ENCODE assay signal across 8 cellular contexts in genomic region chr6:30884521-30885480, GRCh38. TPM values are rescaled to one million over a fixed set of nuclear protein-coding genes. Genes with fewer than 3 reads are reported as not detected.
DNase-seq lines count a peak whose midpoint lies in the region; ATAC-seq, FAIRE-seq and TF ChIP-seq lines count a peak whose summit lies in the region.

No MANE protein-coding gene starts in this region.

- peaks cover 61 to 78% of the 10 kb centered on the region in 2 experiments for H3K4me1 ChIP-seq in K562 (replicated peaks in 1 of 2; ENCODE audit: control insufficient read depth in 2 of 2, insufficient read depth in 2 of 2, low read length in 2 of 2)

- DNase-seq in ACHN (peak; percentile 43), GM19238 (ENCODE audit: insufficient read length, low spot score) (peak; percentile 63), RPMI8226 (peak; percentile 70), K562 (ENCODE audit: extremely low read depth in 1 of 4, low spot score in 3 of 4) (peak; percentile 72 to 79 (median 78)), sciatic nerve (ENCODE audit: low spot score) (peak; percentile 73), HuH-7.5 (ENCODE audit: low spot score) (no peak)

- peak; percentile 40 for FAIRE-seq in K562 (lab: Jason Lieb, UNC)

- in situ Hi-C loops in ACHN (cut with HindIII; ENCODE audit: low pct_ligation_motif_present, low pct_unique_long_range_greater_than_20kb, low sequenced_read_pairs) = no loop called here
- in situ Hi-C loops in K562 (cut with MboI) = no loop called here

- H3K36me3 ChIP-seq in K562 (ENCODE audit: control insufficient read depth, insufficient read depth, low read length) = peaks cover 11% of the 10 kb centered on the region; the same call in 1 of the 3 replicates

- TF ChIP-seq EP300 in K562 (IDR thresholded peaks at IDR 0.05; ENCODE audit: low read length) = no peak

- no peak for TF ChIP-seq RAD21 in K562 (CRISPR knock-in tag; conservative IDR thresholded peaks at IDR 0.05 in 1 of 2, IDR thresholded peaks at IDR 0.05 in 1 of 2)

- peaks cover 3% of the 10 kb centered on the region for H3K9me1 ChIP-seq in K562 (ENCODE audit: control insufficient read depth, insufficient read depth, low read length)

- ATAC-seq in K562 = peak; percentile 55
- peak; percentile 23 for ATAC-seq in sciatic nerve
- ATAC-seq in HG03039 (IDR thresholded peaks at IDR 0.05; ENCODE audit: unreplicated experiment) = no peak

- BruUV-seq in K562 (replicated peaks; lab: Mats Ljungman, UMichigan) = no TSS peak

- H4K20me1 ChIP-seq in K562 (replicated peaks; ENCODE audit: control insufficient read depth, insufficient read depth, low read length) = peaks cover 9% of the 10 kb centered on the region; the same call in 1 of the 2 replicates

- peak overlapping the region; percentile 53 for H2AFZ ChIP-seq in K562 (ENCODE audit: low read depth, low read length)

- H3K9ac ChIP-seq in K562 (ENCODE audit: insufficient read depth in 1 of 2, low read depth in 2 of 2, low read length in 2 of 2) = peak overlapping the region; percentile 62 to 94

- H3K9me3 ChIP-seq in K562 (replicated peaks; ENCODE audit: control insufficient read depth, insufficient read depth, low read depth, low read length) (no peaks in the 10 kb centered on the region), iPS-18c (ENCODE audit: control insufficient read depth, insufficient read depth, low read length) (no peaks in the 10 kb centered on the region)

- intact Hi-C loops in K562 (cut with micrococcal nuclease) (no loop called here), sciatic nerve (cut with DNase I) (loop anchor here (5.0 kb wide), 1 partner anchor 58 kb away; no protein-coding TSS in a partner anchor)

- H3K27ac ChIP-seq in K562 (ENCODE audit: extremely low read depth, low read depth, low read length) = peak overlapping the region; percentile 70

- peaks cover 43% of the 10 kb centered on the region for H3K79me2 ChIP-seq in K562 (ENCODE audit: control insufficient read depth, insufficient read depth, low read length)

- CTCF ChIA-PET in K562 (lab: Yijun Ruan, JAX; ENCODE audit: low intra/inter-chr PET ratio) = interaction anchor here (0.6 to 1.9 kb wide), 2 partner anchors 24 to 56 kb away, joined by 3 to 6 read pairs; no protein-coding TSS in a partner anchor

- H3K4me2 ChIP-seq in K562 (ENCODE audit: insufficient read depth, low read length) = peak overlapping the region; percentile 96

- WGBS in K562 (ENCODE audit: insufficient coverage, low coverage, missing lambda C conversion rate) = 6% methylated on average over 42 of the region's 59 CpGs

- POLR2A ChIA-PET in K562 (lab: Yijun Ruan, JAX) = interaction anchor here (0.5 to 2.4 kb wide), 8 partner anchors 9 to 143 kb away, joined by 3 to 15 read pairs (median 4); partner anchors contain the start of gene FLOT1

- TF ChIP-seq POLR2A in K562 (conservative IDR thresholded peaks at IDR 0.05) = 0 out of 2 replicates have a peak, but pooled peaks have one; percentile 32

- TF ChIP-seq CTCF in K562 (IDR thresholded peaks at IDR 0.05 in 2 of 3, conservative IDR thresholded peaks at IDR 0.05 in 1 of 3; ENCODE audit: insufficient read depth in 2 of 3, low read depth in 1 of 3, low read length in 3 of 3) = peak in 1 of 3 experiments; percentile 9; a peak in 1 of 6 replicates

- peak overlapping the region; percentile 54 for H3K4me3 ChIP-seq in K562
- peak overlapping the region; percentile 42 for H3K4me3 ChIP-seq in iPS-18c (ENCODE audit: insufficient read depth, low read depth, low read length)

- H3K27me3 ChIP-seq in K562 (ENCODE audit: control insufficient read depth in 2 of 2, insufficient read depth in 2 of 2, low read length in 2 of 2) = no peaks in the 10 kb centered on the region

RNA-seq across cellular contexts. Expression of gene DDR1, which starts 0.5 kb away (rescaled TPM):
- total RNA-seq in K562 (2011; cell fraction: chromatin; rRNA removed; ENCODE audit: low replicate concordance) = 77.6 and 145 TPM in 2 replicates
- 121 and 123 TPM in 2 replicates for total RNA-seq in K562 (2011; cell fraction: nucleolus; rRNA removed)
- 99.0 and 108 TPM in 2 replicates for total RNA-seq in K562 (2011; cell fraction: nucleoplasm; rRNA removed)
- total RNA-seq in K562 (2014; rRNA removed) (19.9 and 27.1 TPM in 2 replicates), K562 (2014; rRNA removed; fragmentation: Illumina TruSeq; extraction: Trizol) (10.5 and 12.2 TPM in 2 replicates), K562 (2015; rRNA removed; fragmentation: Illumina TruSeq; extraction: Trizol) (10.0 and 11.1 TPM in 2 replicates), K562 (2021) (42.9 and 44.6 TPM in 2 replicates), sciatic nerve (93.5 TPM)
- polyA plus RNA-seq in K562 (2011; rRNA removed) (11.2 and 19.0 TPM in 2 replicates), K562 (2014; fragmentation: Illumina TruSeq; extraction: Trizol) (16.0 and 19.8 TPM in 2 replicates), K562 (2014; fragmentation: Nextera tagmentation; extraction: Ambion mirVana) (1 to 10 TPM; 1.4 to 1.6 TPM), K562 (2014; rRNA removed) (19.3 and 20.2 TPM in 2 replicates)
- polyA plus RNA-seq in K562 (2011; cell fraction: cytosol; rRNA removed) = 17.3 and 19.2 TPM in 2 replicates
- 47.9 and 67.4 TPM in 2 replicates for polyA plus RNA-seq in K562 (2011; cell fraction: nucleus; rRNA removed)
- polyA plus RNA-seq in K562 (2012) = 25.5 and 32.6 TPM in 2 replicates
- 16.3 and 21.0 TPM in 2 replicates for polyA minus RNA-seq in K562 (2011; rRNA and poly(A)+ RNA removed)
- 26.3 and 45.5 TPM in 2 replicates for polyA minus RNA-seq in K562 (2011; cell fraction: cytosol; rRNA and poly(A)+ RNA removed)
- polyA minus RNA-seq in K562 (2011; cell fraction: nucleus; rRNA and poly(A)+ RNA removed) = 27.9 and 41.7 TPM in 2 replicates

RNA-seq across cellular contexts. Expression of gene GTF2H4, which starts 23.2 kb away (rescaled TPM):
- 228 and 428 TPM in 2 replicates for total RNA-seq in K562 (2011; cell fraction: chromatin; rRNA removed; ENCODE audit: low replicate concordance)
- total RNA-seq in K562 (2011; cell fraction: nucleolus; rRNA removed) = 202 and 247 TPM in 2 replicates
- total RNA-seq in K562 (2011; cell fraction: nucleoplasm; rRNA removed) = 179 and 226 TPM in 2 replicates
- total RNA-seq in K562 (2014; rRNA removed) (30.5 and 55.3 TPM in 2 replicates), K562 (2014; rRNA removed; fragmentation: Illumina TruSeq; extraction: Trizol) (36.1 and 39.6 TPM in 2 replicates), K562 (2015; rRNA removed; fragmentation: Illumina TruSeq; extraction: Trizol) (38.3 and 38.6 TPM in 2 replicates), K562 (2021) (70.6 and 80.5 TPM in 2 replicates), sciatic nerve (30.4 TPM)
- polyA plus RNA-seq in K562 (2011; rRNA removed) (60.1 and 75.6 TPM in 2 replicates), K562 (2014; fragmentation: Illumina TruSeq; extraction: Trizol) (57.1 and 76.3 TPM in 2 replicates), K562 (2014; fragmentation: Nextera tagmentation; extraction: Ambion mirVana) (1 to 10 TPM; 3.6 to 5.2 TPM), K562 (2014; rRNA removed) (86.1 and 95.0 TPM in 2 replicates)
- 57.7 and 65.7 TPM in 2 replicates for polyA plus RNA-seq in K562 (2011; cell fraction: cytosol; rRNA removed)
- 584 and 671 TPM in 2 replicates for polyA plus RNA-seq in K562 (2011; cell fraction: nucleus; rRNA removed)
- polyA plus RNA-seq in K562 (2012) = 66.1 and 69.0 TPM in 2 replicates
- 37.2 and 37.6 TPM in 2 replicates for polyA minus RNA-seq in K562 (2011; rRNA and poly(A)+ RNA removed)
- polyA minus RNA-seq in K562 (2011; cell fraction: cytosol; rRNA and poly(A)+ RNA removed) = 16.6 and 20.2 TPM in 2 replicates
- 60.9 and 104 TPM in 2 replicates for polyA minus RNA-seq in K562 (2011; cell fraction: nucleus; rRNA and poly(A)+ RNA removed)

RNA-seq across cellular contexts. Expression of gene VARS2, which starts 29.2 kb away (rescaled TPM):
- 134 and 271 TPM in 2 replicates for total RNA-seq in K562 (2011; cell fraction: chromatin; rRNA removed; ENCODE audit: low replicate concordance)
- total RNA-seq in K562 (2011; cell fraction: nucleolus; rRNA removed) = 116 and 125 TPM in 2 replicates
- 117 and 125 TPM in 2 replicates for total RNA-seq in K562 (2011; cell fraction: nucleoplasm; rRNA removed)
- total RNA-seq in K562 (2014; rRNA removed) (31.1 and 46.0 TPM in 2 replicates), K562 (2014; rRNA removed; fragmentation: Illumina TruSeq; extraction: Trizol) (16.8 and 18.5 TPM in 2 replicates), K562 (2015; rRNA removed; fragmentation: Illumina TruSeq; extraction: Trizol) (23.3 and 26.3 TPM in 2 replicates), K562 (2021) (41.0 and 48.0 TPM in 2 replicates), sciatic nerve (25.2 TPM)
- polyA plus RNA-seq in K562 (2011; rRNA removed) (35.1 and 56.2 TPM in 2 replicates), K562 (2014; fragmentation: Illumina TruSeq; extraction: Trizol) (28.3 and 29.9 TPM in 2 replicates), K562 (2014; fragmentation: Nextera tagmentation; extraction: Ambion mirVana) (1 to 10 TPM; 1.6 to 2.3 TPM), K562 (2014; rRNA removed) (44.8 and 53.6 TPM in 2 replicates)
- polyA plus RNA-seq in K562 (2011; cell fraction: cytosol; rRNA removed) = 28.8 and 33.9 TPM in 2 replicates
- 263 and 308 TPM in 2 replicates for polyA plus RNA-seq in K562 (2011; cell fraction: nucleus; rRNA removed)
- polyA plus RNA-seq in K562 (2012) = 38.5 and 55.4 TPM in 2 replicates
- polyA minus RNA-seq in K562 (2011; rRNA and poly(A)+ RNA removed) = 46.2 and 47.8 TPM in 2 replicates
- polyA minus RNA-seq in K562 (2011; cell fraction: cytosol; rRNA and poly(A)+ RNA removed) = 18.4 and 32.6 TPM in 2 replicates
- 28.9 and 49.2 TPM in 2 replicates for polyA minus RNA-seq in K562 (2011; cell fraction: nucleus; rRNA and poly(A)+ RNA removed)

RNA-seq across cellular contexts. Expression of gene SFTA2, which starts 47.2 kb away (rescaled TPM):
- not detected in 2 replicates for total RNA-seq in K562 (2011; cell fraction: chromatin; rRNA removed; ENCODE audit: low replicate concordance)
- not detected in 2 replicates for total RNA-seq in K562 (2011; cell fraction: nucleolus; rRNA removed)
- not detected in 2 replicates for total RNA-seq in K562 (2011; cell fraction: nucleoplasm; rRNA removed)
- not detected in 2 replicates for total RNA-seq in K562 (2014; rRNA removed)
- not detected in 2 replicates for total RNA-seq in K562 (2014; rRNA removed; fragmentation: Illumina TruSeq; extraction: Trizol)
- not detected in 2 replicates for total RNA-seq in K562 (2015; rRNA removed; fragmentation: Illumina TruSeq; extraction: Trizol)
- total RNA-seq in K562 (2021) = 0.78 TPM in 1 of 2 replicates, not detected in the other
- not detected in 2 replicates for polyA plus RNA-seq in K562 (2011; rRNA removed)
- polyA plus RNA-seq in K562 (2011; cell fraction: cytosol; rRNA removed) = not detected in 2 replicates
- polyA plus RNA-seq in K562 (2011; cell fraction: nucleus; rRNA removed) = not detected in 2 replicates
- 0.17 TPM in 1 of 2 replicates, not detected in the other for polyA plus RNA-seq in K562 (2012)
- not detected in 2 replicates for polyA plus RNA-seq in K562 (2014; fragmentation: Illumina TruSeq; extraction: Trizol)
- not detected for polyA plus RNA-seq in K562 (2014; fragmentation: Nextera tagmentation; extraction: Ambion mirVana)
- not detected in 2 replicates for polyA plus RNA-seq in K562 (2014; rRNA removed)
- polyA minus RNA-seq in K562 (2011; rRNA and poly(A)+ RNA removed) = not detected in 2 replicates
- not detected in 2 replicates for polyA minus RNA-seq in K562 (2011; cell fraction: cytosol; rRNA and poly(A)+ RNA removed)
- not detected in 2 replicates for polyA minus RNA-seq in K562 (2011; cell fraction: nucleus; rRNA and poly(A)+ RNA removed)
- 0.76 TPM for total RNA-seq in sciatic nerve

RNA-seq across cellular contexts. Expression of gene MUCL3, which starts 56.0 kb away (rescaled TPM):
- total RNA-seq in K562 (2011; cell fraction: chromatin; rRNA removed; ENCODE audit: low replicate concordance) = not detected in 2 replicates
- total RNA-seq in K562 (2011; cell fraction: nucleolus; rRNA removed) = not detected in 2 replicates
- total RNA-seq in K562 (2011; cell fraction: nucleoplasm; rRNA removed) = not detected in 2 replicates
- total RNA-seq in K562 (2014; rRNA removed) = not detected in 2 replicates
- not detected in 2 replicates for total RNA-seq in K562 (2014; rRNA removed; fragmentation: Illumina TruSeq; extraction: Trizol)
- total RNA-seq in K562 (2015; rRNA removed; fragmentation: Illumina TruSeq; extraction: Trizol) = not detected in 2 replicates
- total RNA-seq in K562 (2021) = not detected in 2 replicates
- not detected in 2 replicates for polyA plus RNA-seq in K562 (2011; rRNA removed)
- polyA plus RNA-seq in K562 (2011; cell fraction: cytosol; rRNA removed) = not detected in 2 replicates
- not detected in 2 replicates for polyA plus RNA-seq in K562 (2011; cell fraction: nucleus; rRNA removed)
- polyA plus RNA-seq in K562 (2012) = 0.03 and 0.07 TPM in 2 replicates
- polyA plus RNA-seq in K562 (2014; fragmentation: Illumina TruSeq; extraction: Trizol) = not detected in 2 replicates
- not detected for polyA plus RNA-seq in K562 (2014; fragmentation: Nextera tagmentation; extraction: Ambion mirVana)
- 0.07 TPM in 1 of 2 replicates, not detected in the other for polyA plus RNA-seq in K562 (2014; rRNA removed)
- not detected in 2 replicates for polyA minus RNA-seq in K562 (2011; rRNA and poly(A)+ RNA removed)
- polyA minus RNA-seq in K562 (2011; cell fraction: cytosol; rRNA and poly(A)+ RNA removed) = not detected in 2 replicates
- polyA minus RNA-seq in K562 (2011; cell fraction: nucleus; rRNA and poly(A)+ RNA removed) = not detected in 2 replicates
- 0.18 TPM for total RNA-seq in sciatic nerve
